In the genomic region with DNA sequence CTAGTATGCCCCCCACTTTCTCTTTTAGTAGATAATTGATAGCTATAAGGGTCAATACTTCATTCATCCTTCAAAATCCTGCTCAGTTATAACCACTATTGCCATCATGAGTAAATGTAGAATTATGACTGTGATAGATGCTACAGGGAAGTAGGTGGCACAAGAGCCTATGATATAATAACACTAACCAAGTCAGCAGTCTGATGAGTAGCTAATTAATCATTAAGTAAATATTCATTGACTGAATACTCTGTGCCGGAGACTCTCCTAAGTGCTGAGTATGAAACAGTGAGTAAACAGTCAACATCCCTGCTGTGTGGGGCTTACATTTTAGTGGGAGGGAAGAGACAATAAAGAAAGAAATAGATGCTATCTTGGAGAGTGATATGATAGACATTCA, we compare ENCODE assay signal across 20 cellular contexts.
"Had no signal": no experiment of that assay in that cellular context is flagged by ENCODE, and none has a peak within 500 bp of the region (broad histone marks: within the 10 kb centered on the region; RNA-seq: fewer than 3 reads in every experiment).

No MANE protein-coding gene starts in this region.

- H3K36me3 ChIP-seq: esophagus muscularis mucosa, gastrocnemius medialis, ovary, prostate gland, right atrium auricular region, spleen, vagina had no signal

- H3K9me3 ChIP-seq: esophagus muscularis mucosa, gastrocnemius medialis, ovary, prostate gland, right atrium auricular region, spleen, testis, vagina had no signal

- DNase-seq: activated B cell treated with CpG ODN at 0.5 μM for 24 hours; activated CD4-positive, alpha-beta T cell treated with anti-CD3 and anti-CD28 coated beads for 4 hours; activated CD4-positive, alpha-beta T cell treated with anti-CD3 and anti-CD28 coated beads, Interleukin-2, amount 50 U/mL, for 48 hours; activated effector memory CD4-positive, alpha-beta T cell treated with anti-CD3 and anti-CD28 coated beads, Interleukin-2, amount 50 U/mL, for 16 hours; activated naive CD4-positive, alpha-beta T cell treated with anti-CD3 and anti-CD28 coated beads, Interleukin-2, amount 10 ng/mL, durations not matched to agents 7 days and 5 days; amygdala; gastrocnemius medialis; hippocampal formation; left ventricle myocardium superior; midbrain; ovary; spleen; stimulated activated CD4-positive, alpha-beta T cell treated with anti-CD3 and anti-CD28 coated beads, Interleukin-4, amount 100 ng/mL, for 1 hour; stimulated activated naive CD4-positive, alpha-beta T cell; testis had no signal

- ATAC-seq: gastrocnemius medialis; left ventricle myocardium superior; natural killer cell treated with Interleukin-12 subunit alpha and Interleukin-12 subunit beta and Interleukin-15 and Interleukin-18, amount 100 ng/mL, for 72 hours had no signal

- H3K4me1 ChIP-seq: esophagus muscularis mucosa, prostate gland, right atrium auricular region, spleen, testis, vagina had no signal

- H3K27ac ChIP-seq: esophagus muscularis mucosa, gastrocnemius medialis, ovary, prostate gland, right atrium auricular region, spleen, testis, vagina had no signal

- H3K4me3 ChIP-seq: esophagus muscularis mucosa, gastrocnemius medialis, ovary, prostate gland, right atrium auricular region, spleen, testis, vagina had no signal

- H3K27me3 ChIP-seq: esophagus muscularis mucosa, gastrocnemius medialis, ovary, right atrium auricular region, testis, vagina had no signal
